ENCODE assay signal across 1 cellular context in the genomic region with DNA sequence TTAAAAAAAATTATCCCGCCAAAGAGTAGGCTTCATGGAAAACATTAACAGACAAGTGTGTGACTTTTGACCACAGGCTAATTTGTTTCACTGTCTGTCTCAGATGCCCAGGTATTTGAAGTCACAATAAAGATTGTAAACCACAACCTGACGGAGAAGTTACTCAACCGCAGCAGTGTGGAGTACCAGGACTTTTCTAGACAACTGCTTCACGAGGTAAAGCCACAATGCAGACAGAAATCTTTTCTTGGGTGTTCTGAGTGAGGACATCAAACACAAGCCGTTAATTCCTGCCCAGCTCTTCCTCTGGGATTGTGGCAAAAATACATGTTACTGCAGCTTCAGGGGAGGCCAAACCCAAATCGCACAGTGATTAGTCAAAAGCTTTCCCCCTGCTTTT.
TF ChIP-seq lines count a peak whose summit lies in the region.

No MANE protein-coding gene starts in this region.

TF ChIP-seq in GM12878, 131 proteins besides CTCF, POLR2A, EP300 and RAD21:
- TF ChIP-seq NR2F1 (conservative IDR thresholded peaks at IDR 0.05) (0 out of 2 replicates have a peak, but pooled peaks have one; percentile 27), YBX1 (IDR thresholded peaks at IDR 0.05) (no peak), KLF5 (IDR thresholded peaks at IDR 0.05; ENCODE audit: partially characterized antibody) (no peak), IKZF1 (conservative IDR thresholded peaks at IDR 0.05) (peak; percentile 47; the same call in 1 of the 2 replicates), MYB (IDR thresholded peaks at IDR 0.05; ENCODE audit: borderline replicate concordance, low read depth, low read length) (no peak), PML (IDR thresholded peaks at IDR 0.05; ENCODE audit: low read length) (no peak), TCF12 (IDR thresholded peaks at IDR 0.05; ENCODE audit: low read depth, low read length) (no peak), NR2C2 (IDR thresholded peaks at IDR 0.05; ENCODE audit: borderline replicate concordance, control insufficient read depth, insufficient read length, low read depth) (no peak), BHLHE40 (IDR thresholded peaks at IDR 0.05; ENCODE audit: borderline replicate concordance in 1 of 2, low read depth in 2 of 2, low read length in 1 of 2) (peak in 1 of 2 experiments; percentile 42; a peak in 1 of 4 replicates), POU2F2 (IDR thresholded peaks at IDR 0.05; ENCODE audit: borderline replicate concordance, low read depth, low read length) (no peak), RB1 (IDR thresholded peaks at IDR 0.05; ENCODE audit: borderline replicate concordance) (no peak), ZNF274 (IDR thresholded peaks at IDR 0.05; ENCODE audit: insufficient read depth, insufficient read length) (no peak), ZNF622 (IDR thresholded peaks at IDR 0.05) (no peak), SRF (IDR thresholded peaks at IDR 0.05; ENCODE audit: low read depth in 2 of 2, low read length in 2 of 2) (no peak), MEF2A (IDR thresholded peaks at IDR 0.05; ENCODE audit: insufficient read depth, low read depth, low read length) (no peak), SIN3A (IDR thresholded peaks at IDR 0.05; ENCODE audit: low read depth, low read length) (no peak), HDAC6 (IDR thresholded peaks at IDR 0.05; ENCODE audit: unreplicated experiment) (no peak), NBN (IDR thresholded peaks at IDR 0.05) (no peak), ATF7 (IDR thresholded peaks at IDR 0.05; ENCODE audit: low read depth) (peak; percentile 31; the same call in 1 of the 2 replicates), GATAD2B (conservative IDR thresholded peaks at IDR 0.05; ENCODE audit: low read depth) (no peak), IKZF2 (IDR thresholded peaks at IDR 0.05) (peak; percentile 71 to 76; a peak in 2 of 4 replicates), RELA (IDR thresholded peaks at IDR 0.05; ENCODE audit: borderline replicate concordance, partially characterized antibody) (no peak), USF2 (IDR thresholded peaks at IDR 0.05; ENCODE audit: borderline replicate concordance, low read depth, low read length) (no peak), MTA2 (IDR thresholded peaks at IDR 0.05; ENCODE audit: low read depth) (peak; percentile 63; the same call in 1 of the 2 replicates), JUNB (IDR thresholded peaks at IDR 0.05) (no peak), NFXL1 (IDR thresholded peaks at IDR 0.05; ENCODE audit: borderline replicate concordance) (no peak), RFX5 (IDR thresholded peaks at IDR 0.05; ENCODE audit: low read depth, low read length) (no peak), FOXM1 (IDR thresholded peaks at IDR 0.05; ENCODE audit: low read depth, low read length) (no peak), ZNF217 (IDR thresholded peaks at IDR 0.05) (no peak), ZBTB40 (IDR thresholded peaks at IDR 0.05; ENCODE audit: borderline replicate concordance) (no peak), RUNX3 (IDR thresholded peaks at IDR 0.05; ENCODE audit: low read length) (peak; percentile 66)
- TF ChIP-seq, protein P1, sequence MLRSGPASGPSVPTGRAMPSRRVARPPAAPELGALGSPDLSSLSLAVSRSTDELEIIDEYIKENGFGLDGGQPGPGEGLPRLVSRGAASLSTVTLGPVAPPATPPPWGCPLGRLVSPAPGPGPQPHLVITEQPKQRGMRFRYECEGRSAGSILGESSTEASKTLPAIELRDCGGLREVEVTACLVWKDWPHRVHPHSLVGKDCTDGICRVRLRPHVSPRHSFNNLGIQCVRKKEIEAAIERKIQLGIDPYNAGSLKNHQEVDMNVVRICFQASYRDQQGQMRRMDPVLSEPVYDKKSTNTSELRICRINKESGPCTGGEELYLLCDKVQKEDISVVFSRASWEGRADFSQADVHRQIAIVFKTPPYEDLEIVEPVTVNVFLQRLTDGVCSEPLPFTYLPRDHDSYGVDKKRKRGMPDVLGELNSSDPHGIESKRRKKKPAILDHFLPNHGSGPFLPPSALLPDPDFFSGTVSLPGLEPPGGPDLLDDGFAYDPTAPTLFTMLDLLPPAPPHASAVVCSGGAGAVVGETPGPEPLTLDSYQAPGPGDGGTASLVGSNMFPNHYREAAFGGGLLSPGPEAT (IDR thresholded peaks at IDR 0.05; ENCODE audit: low read depth), result peak; percentile 43; the same call in 1 of the 2 replicates
- TF ChIP-seq, protein P2, sequence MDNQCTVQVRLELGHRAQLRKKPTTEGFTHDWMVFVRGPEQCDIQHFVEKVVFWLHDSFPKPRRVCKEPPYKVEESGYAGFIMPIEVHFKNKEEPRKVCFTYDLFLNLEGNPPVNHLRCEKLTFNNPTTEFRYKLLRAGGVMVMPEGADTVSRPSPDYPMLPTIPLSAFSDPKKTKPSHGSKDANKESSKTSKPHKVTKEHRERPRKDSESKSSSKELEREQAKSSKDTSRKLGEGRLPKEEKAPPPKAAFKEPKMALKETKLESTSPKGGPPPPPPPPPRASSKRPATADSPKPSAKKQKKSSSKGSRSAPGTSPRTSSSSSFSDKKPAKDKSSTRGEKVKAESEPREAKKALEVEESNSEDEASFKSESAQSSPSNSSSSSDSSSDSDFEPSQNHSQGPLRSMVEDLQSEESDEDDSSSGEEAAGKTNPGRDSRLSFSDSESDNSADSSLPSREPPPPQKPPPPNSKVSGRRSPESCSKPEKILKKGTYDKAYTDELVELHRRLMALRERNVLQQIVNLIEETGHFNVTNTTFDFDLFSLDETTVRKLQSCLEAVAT (IDR thresholded peaks at IDR 0.05), result no peak
- TF ChIP-seq, protein P3, sequence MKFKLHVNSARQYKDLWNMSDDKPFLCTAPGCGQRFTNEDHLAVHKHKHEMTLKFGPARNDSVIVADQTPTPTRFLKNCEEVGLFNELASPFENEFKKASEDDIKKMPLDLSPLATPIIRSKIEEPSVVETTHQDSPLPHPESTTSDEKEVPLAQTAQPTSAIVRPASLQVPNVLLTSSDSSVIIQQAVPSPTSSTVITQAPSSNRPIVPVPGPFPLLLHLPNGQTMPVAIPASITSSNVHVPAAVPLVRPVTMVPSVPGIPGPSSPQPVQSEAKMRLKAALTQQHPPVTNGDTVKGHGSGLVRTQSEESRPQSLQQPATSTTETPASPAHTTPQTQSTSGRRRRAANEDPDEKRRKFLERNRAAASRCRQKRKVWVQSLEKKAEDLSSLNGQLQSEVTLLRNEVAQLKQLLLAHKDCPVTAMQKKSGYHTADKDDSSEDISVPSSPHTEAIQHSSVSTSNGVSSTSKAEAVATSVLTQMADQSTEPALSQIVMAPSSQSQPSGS (IDR thresholded peaks at IDR 0.05; ENCODE audit: low read length), result no peak
- TF ChIP-seq, protein P4, sequence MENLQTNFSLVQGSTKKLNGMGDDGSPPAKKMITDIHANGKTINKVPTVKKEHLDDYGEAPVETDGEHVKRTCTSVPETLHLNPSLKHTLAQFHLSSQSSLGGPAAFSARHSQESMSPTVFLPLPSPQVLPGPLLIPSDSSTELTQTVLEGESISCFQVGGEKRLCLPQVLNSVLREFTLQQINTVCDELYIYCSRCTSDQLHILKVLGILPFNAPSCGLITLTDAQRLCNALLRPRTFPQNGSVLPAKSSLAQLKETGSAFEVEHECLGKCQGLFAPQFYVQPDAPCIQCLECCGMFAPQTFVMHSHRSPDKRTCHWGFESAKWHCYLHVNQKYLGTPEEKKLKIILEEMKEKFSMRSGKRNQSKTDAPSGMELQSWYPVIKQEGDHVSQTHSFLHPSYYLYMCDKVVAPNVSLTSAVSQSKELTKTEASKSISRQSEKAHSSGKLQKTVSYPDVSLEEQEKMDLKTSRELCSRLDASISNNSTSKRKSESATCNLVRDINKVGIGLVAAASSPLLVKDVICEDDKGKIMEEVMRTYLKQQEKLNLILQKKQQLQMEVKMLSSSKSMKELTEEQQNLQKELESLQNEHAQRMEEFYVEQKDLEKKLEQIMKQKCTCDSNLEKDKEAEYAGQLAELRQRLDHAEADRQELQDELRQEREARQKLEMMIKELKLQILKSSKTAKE (IDR thresholded peaks at IDR 0.05; ENCODE audit: low read depth, poor library complexity, severe bottlenecking), result peak; percentile 22
TF ChIP-seq in GM12878: peak in this region for 9.
